8 cellular contexts compared by ENCODE assay signal in the genomic region with DNA sequence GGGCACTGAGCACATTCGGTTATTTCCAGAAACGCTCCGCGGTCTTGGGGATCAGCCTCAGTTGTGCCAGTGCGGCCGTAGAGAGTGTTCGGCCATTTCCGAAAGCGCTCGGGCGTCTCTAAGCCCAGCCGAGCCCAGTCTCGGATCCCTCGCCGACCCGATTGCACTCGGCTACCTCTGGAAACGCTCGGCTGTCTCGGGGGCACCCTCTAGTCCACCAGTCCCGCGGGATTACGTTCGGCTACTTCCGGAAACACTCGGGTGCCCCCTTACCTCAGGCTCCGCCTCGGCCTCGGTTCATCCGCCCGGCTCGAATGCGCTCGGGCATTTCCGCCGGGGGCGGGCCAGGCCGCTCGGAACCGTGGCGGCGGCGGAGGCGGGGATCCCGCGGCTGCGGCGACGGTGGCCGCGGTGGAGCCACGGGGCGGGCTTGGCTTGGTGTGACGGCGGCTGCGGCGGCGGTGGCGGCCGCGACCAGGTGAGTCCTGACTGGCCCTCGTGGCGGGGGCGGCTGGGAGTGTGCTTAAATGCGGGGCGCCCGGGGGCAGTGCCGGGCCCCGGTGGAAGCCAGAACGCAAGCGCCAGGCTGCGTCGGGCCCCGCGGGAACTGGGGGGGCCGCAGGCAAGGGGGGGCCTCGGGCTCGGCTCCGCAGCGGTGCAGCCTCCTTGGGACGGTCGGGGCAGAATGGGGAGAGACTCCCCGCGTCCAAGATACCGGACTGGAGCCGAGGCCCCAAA. TPM values are rescaled to one million over a fixed set of nuclear protein-coding genes. Genes with fewer than 3 reads are reported as not detected.
DNase-seq lines count a peak whose midpoint lies in the region; ATAC-seq and TF ChIP-seq lines count a peak whose summit lies in the region.

A gene (plus strand): TSS at position 347 of the 738 bp plus-strand sequence. CDS start 2,717 bp downstream, outside the sequence.

- H3K4ac ChIP-seq in mesendoderm (ENCODE audit: low read depth, low read length): peak within 1 kb of the TSS; percentile 79

- H4K8ac ChIP-seq in mesendoderm (ENCODE audit: low read depth, low read length): peak within 1 kb of the TSS; percentile 95

- H3K36me3 ChIP-seq in OCI-LY3 (replicated peaks; ENCODE audit: low read depth, low read length) (peaks cover 24% of the 10 kb centered on the region), mesendoderm (ENCODE audit: control insufficient read depth, insufficient read depth, low read length) (no peaks in the 10 kb centered on the region)

- H3K4me3 ChIP-seq in OCI-LY3 (ENCODE audit: low read length) (peak within 1 kb of the TSS; percentile 79), mesendoderm (ENCODE audit: low read length) (peak within 1 kb of the TSS; percentile 70)

- peaks cover 13% of the 10 kb centered on the region; the same call in 1 of the 2 replicates for H3K79me2 ChIP-seq in OCI-LY3 (ENCODE audit: low read length)
- peaks cover 2% of the 10 kb centered on the region for H3K79me2 ChIP-seq in mesendoderm (ENCODE audit: control insufficient read depth, insufficient read depth, low read length)

- H3K18ac ChIP-seq in mesendoderm (ENCODE audit: low read length): peak within 1 kb of the TSS; percentile 86

- H4K20me1 ChIP-seq in OCI-LY3 (ENCODE audit: insufficient read depth, low read length): peaks cover 8% of the 10 kb centered on the region; the same call in 1 of the 2 replicates

- no peak within 1 kb of the TSS for H2BK15ac ChIP-seq in mesendoderm (replicated peaks; ENCODE audit: low read depth)

- no peaks in the 10 kb centered on the region for H3K27me3 ChIP-seq in OCI-LY3 (ENCODE audit: low read depth, low read length)
- no peaks in the 10 kb centered on the region for H3K27me3 ChIP-seq in mesendoderm (ENCODE audit: insufficient read depth, low read length, poor library complexity)

- peak; percentile 68 for ATAC-seq in GM21528 (IDR thresholded peaks at IDR 0.05; ENCODE audit: low FRiP score, unreplicated experiment)

- no peak within 1 kb of the TSS for H4K5ac ChIP-seq in mesendoderm (ENCODE audit: low read length)

- no peaks in the 10 kb centered on the region for H3K9me3 ChIP-seq in OCI-LY3 (ENCODE audit: insufficient read depth, low read length)

- no peak within 1 kb of the TSS for H2AK5ac ChIP-seq in mesendoderm (ENCODE audit: low read length)

- peaks cover 7% of the 10 kb centered on the region for H3K79me1 ChIP-seq in mesendoderm (ENCODE audit: low read length)

- in situ Hi-C loops in endometrial microvascular endothelial cells (cut with HindIII; ENCODE audit: inconsistent ontology term, low pct_unique_long_range_greater_than_20kb, low sequenced_read_pairs): no loop called here

- peak within 1 kb of the TSS; percentile 44; the same call in 1 of the 2 replicates for H2AFZ ChIP-seq in OCI-LY3 (ENCODE audit: low read depth, low read length)

- H3K23ac ChIP-seq in mesendoderm (ENCODE audit: low read length): peak within 1 kb of the TSS; percentile 66

- no peak within 1 kb of the TSS for H2BK120ac ChIP-seq in mesendoderm (ENCODE audit: low read depth, low read length)

- H3K9ac ChIP-seq in OCI-LY3 (ENCODE audit: low read length) (peak within 1 kb of the TSS; percentile 90), mesendoderm (ENCODE audit: low read length) (peak within 1 kb of the TSS; percentile 100)

- H3K4me1 ChIP-seq in OCI-LY3 (ENCODE audit: low read length) (peaks cover 15% of the 10 kb centered on the region), mesendoderm (ENCODE audit: control insufficient read depth, low read depth, low read length) (no peaks in the 10 kb centered on the region)

- DNase-seq in D341Med (ENCODE audit: low spot score) (peak; percentile 98), HuH-7.5 (ENCODE audit: low spot score) (peak; percentile 99), mesendoderm (peak; percentile 99)
- DNase-seq in activated CD8-positive, alpha-beta memory T cell treated with anti-CD3 and anti-CD28 coated beads, Interleukin-2, amount 50 U/mL, for 4 hours: peak; percentile 99
- DNase-seq in stimulated activated CD8-positive, alpha-beta memory T cell treated with anti-CD3 and anti-CD28 coated beads, Interleukin-12 subunit alpha, Interleukin-12 subunit beta, amount 100 ng/mL, for 4 hours (ENCODE audit: low read depth): peak; percentile 98

- peak within 1 kb of the TSS; percentile 99 for H3K56ac ChIP-seq in mesendoderm (ENCODE audit: low read length)

- peak within 1 kb of the TSS; percentile 89 for H3K27ac ChIP-seq in OCI-LY3 (ENCODE audit: low read length)
- H3K27ac ChIP-seq in mesendoderm (ENCODE audit: low read depth, low read length): peak within 1 kb of the TSS; percentile 98

- peak within 1 kb of the TSS; percentile 94 for H2BK5ac ChIP-seq in mesendoderm (ENCODE audit: low read length)

- TF ChIP-seq CTCF in OCI-LY3 (IDR thresholded peaks at IDR 0.05; ENCODE audit: low read depth, low read length): no peak

- WGBS in mesendoderm (ENCODE audit: extremely low coverage, insufficient coverage, low lambda C conversion rate): no CpG with 5 or more reads among the region's 86 CpGs

- H3K4me2 ChIP-seq in OCI-LY3 (ENCODE audit: low read length) (peak within 1 kb of the TSS; percentile 86), mesendoderm (ENCODE audit: low read length) (peak within 1 kb of the TSS; percentile 98)

RNA-seq across cellular contexts. Expression of the gene that starts here (rescaled TPM):
- 11.2 TPM for total RNA-seq in endometrial microvascular endothelial cells (ENCODE audit: inconsistent ontology term)
- 40.5 TPM for polyA plus RNA-seq in mesendoderm (2013, experiment 1 of 2)
- 40.5 TPM for polyA plus RNA-seq in mesendoderm (2013, experiment 2 of 2)

Comparison
In these comparisons a context has a peak if more than half of its experiments do, and no peak if none do; other contexts are left out.
1. Peak in every context shown above with its lines: DNase-seq, ATAC-seq, H3K4me3 ChIP-seq and H3K27ac ChIP-seq.